ENCODE assay signal across 16 cellular contexts in the genomic region with DNA sequence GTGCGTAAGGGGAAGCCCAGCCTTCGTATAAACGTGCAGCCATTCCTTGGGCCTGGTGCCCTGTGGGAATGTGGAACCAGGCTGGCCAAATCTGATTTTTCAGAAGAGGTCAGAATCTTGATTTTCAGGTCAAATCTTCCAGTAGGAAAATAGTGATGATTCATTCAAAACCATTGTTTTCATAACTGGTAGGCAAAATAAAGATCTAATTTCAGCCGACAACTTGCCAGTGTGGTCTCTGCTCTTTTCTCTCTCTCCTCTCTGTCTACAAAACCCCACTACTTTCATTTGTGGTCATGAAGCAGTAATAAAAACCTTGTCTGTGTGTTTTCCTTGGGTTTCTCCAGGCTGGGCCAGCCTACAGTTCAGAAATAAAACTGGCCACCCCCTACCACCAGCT.
DNase-seq lines count a peak whose midpoint lies in the region; ATAC-seq and TF ChIP-seq lines count a peak whose summit lies in the region.
"Had no signal": no experiment of that assay in that cellular context is flagged by ENCODE, and none has a peak within 500 bp of the region (broad histone marks: within the 10 kb centered on the region; RNA-seq: fewer than 3 reads in every experiment).

No MANE protein-coding gene starts in this region.

- no peaks in the 10 kb centered on the region for H3K27me3 ChIP-seq in GM23338 (ENCODE audit: insufficient read depth)
- no peaks in the 10 kb centered on the region for H3K27me3 ChIP-seq in WERI-Rb-1 (ENCODE audit: insufficient read depth, low read depth, severe bottlenecking)
- no peaks in the 10 kb centered on the region for H3K27me3 ChIP-seq in osteoblast (ENCODE audit: insufficient read depth, low read length)
- H3K27me3 ChIP-seq: ascending aorta had no signal

- no peaks in the 10 kb centered on the region for H3K9me3 ChIP-seq in WERI-Rb-1 (ENCODE audit: severe bottlenecking)
- H3K9me3 ChIP-seq in osteoblast (ENCODE audit: low read depth, low read length): no peaks in the 10 kb centered on the region
- H3K9me3 ChIP-seq: ascending aorta had no signal

- H3K4me3 ChIP-seq in GM23338 (no peak overlapping the region), WERI-Rb-1 (ENCODE audit: low read depth, low read length) (0 out of 2 replicates have a peak overlapping the region, but pooled peaks have one; percentile 13), osteoblast (ENCODE audit: insufficient read depth, low read length) (peak overlapping the region; percentile 46)
- H3K4me3 ChIP-seq: ascending aorta, SK-N-MC had no signal

- in situ Hi-C loops in G401 (cut with HindIII; ENCODE audit: low sequenced_read_pairs): no loop called here

- H2AFZ ChIP-seq in GM23338: no peak overlapping the region
- no peak overlapping the region for H2AFZ ChIP-seq in osteoblast (ENCODE audit: low read length)

- no peaks in the 10 kb centered on the region for H3K36me3 ChIP-seq in GM23338 (ENCODE audit: insufficient read depth)
- H3K36me3 ChIP-seq in WERI-Rb-1: no peaks in the 10 kb centered on the region
- no peaks in the 10 kb centered on the region for H3K36me3 ChIP-seq in osteoblast (ENCODE audit: insufficient read depth, low read length)
- H3K36me3 ChIP-seq: ascending aorta had no signal

- no peaks in the 10 kb centered on the region for H3K9me2 ChIP-seq in GM23338 (ENCODE audit: insufficient read depth)

- H3K27me3 Mint-ChIP-seq in GM23338 (ENCODE audit: insufficient read depth, low read depth, poor library complexity): peaks cover 8% of the 10 kb centered on the region
- H3K27me3 Mint-ChIP-seq: activated CD4-positive, alpha-beta memory T cell treated with anti-CD3 and anti-CD28 coated beads, Interleukin-2, amount 10 ng/mL, durations not matched to agents 7 days and 5 days had no signal

- H3K9me3 Mint-ChIP-seq in GM23338: no peaks in the 10 kb centered on the region
- H3K9me3 Mint-ChIP-seq: activated CD4-positive, alpha-beta memory T cell treated with anti-CD3 and anti-CD28 coated beads, Interleukin-2, amount 10 ng/mL, durations not matched to agents 7 days and 5 days had no signal

- H3K4me1 ChIP-seq in GM23338 (ENCODE audit: insufficient read depth): no peaks in the 10 kb centered on the region
- peaks cover 15% of the 10 kb centered on the region for H3K4me1 ChIP-seq in osteoblast (ENCODE audit: insufficient read depth, low read length)
- H3K4me1 ChIP-seq: ascending aorta had no signal

- no peaks in the 10 kb centered on the region for H4K20me1 ChIP-seq in GM23338 (replicated peaks; ENCODE audit: insufficient read depth)
- H4K20me1 ChIP-seq in osteoblast (ENCODE audit: insufficient read depth, low read length): peaks cover 34% of the 10 kb centered on the region

- H3K27ac ChIP-seq in GM23338 (ENCODE audit: low read depth) (no peak overlapping the region), WERI-Rb-1 (peak overlapping the region; percentile 63; the same call in 1 of the 2 replicates), osteoblast (ENCODE audit: low read depth, low read length) (peak overlapping the region; percentile 35)
- H3K27ac ChIP-seq: ascending aorta, SK-N-MC had no signal

- H3K4me1 Mint-ChIP-seq in GM23338: peaks cover 12% of the 10 kb centered on the region
- H3K4me1 Mint-ChIP-seq: activated CD4-positive, alpha-beta memory T cell treated with anti-CD3 and anti-CD28 coated beads, Interleukin-2, amount 10 ng/mL, durations not matched to agents 7 days and 5 days had no signal

- H3K4me2 ChIP-seq in GM23338: no peak overlapping the region
- peak overlapping the region; percentile 82 for H3K4me2 ChIP-seq in osteoblast (ENCODE audit: insufficient read depth, low read length)

- no peak for ATAC-seq in GM23338
- no peak for ATAC-seq in GM18907 (IDR thresholded peaks at IDR 0.05; ENCODE audit: unreplicated experiment)
- no peak for ATAC-seq in HG03432 (IDR thresholded peaks at IDR 0.05; ENCODE audit: unreplicated experiment)

- H3K79me2 ChIP-seq in GM23338 (replicated peaks; ENCODE audit: insufficient read depth) (no peaks in the 10 kb centered on the region), osteoblast (ENCODE audit: insufficient read depth, low read length) (no peaks in the 10 kb centered on the region)

- TF ChIP-seq CTCF in GM23338 (conservative IDR thresholded peaks at IDR 0.05; ENCODE audit: low read depth in 2 of 2) (no peak), WERI-Rb-1 (IDR thresholded peaks at IDR 0.05; ENCODE audit: low read depth, low read length) (no peak), osteoblast (IDR thresholded peaks at IDR 0.05; ENCODE audit: extremely low read depth, low read depth, low read length) (no peak)

- DNase-seq in GM23338 (ENCODE audit: low spot score) (no peak), WERI-Rb-1 (no peak), fibroblast of peridontal ligament (ENCODE audit: extremely low read depth) (peak; percentile 90), osteoblast (ENCODE audit: insufficient read length, low spot score, missing footprints) (peak; percentile 94), cerebellar nuclear complex (lab: John Stamatoyannopoulos, UW) (no peak), G401 (ENCODE audit: low spot score) (no peak)
- DNase-seq: activated CD4-positive, alpha-beta memory T cell treated with anti-CD3 and anti-CD28 coated beads, Interleukin-2, amount 10 ng/mL, durations not matched to agents 7 days and 5 days; DMS153; effector CD8-positive, alpha-beta T cell; kidney; midbrain; stimulated activated CD4-positive, alpha-beta T cell treated with anti-CD3 and anti-CD28 coated beads, Interleukin-2, amount 100 ng/mL, for 24 hours had no signal

- H3K27ac Mint-ChIP-seq in GM23338: peak overlapping the region; percentile 89
- H3K27ac Mint-ChIP-seq: activated CD4-positive, alpha-beta memory T cell treated with anti-CD3 and anti-CD28 coated beads, Interleukin-2, amount 10 ng/mL, durations not matched to agents 7 days and 5 days had no signal

- no peak overlapping the region for H3K4me3 Mint-ChIP-seq in GM23338
- H3K4me3 Mint-ChIP-seq: activated CD4-positive, alpha-beta memory T cell treated with anti-CD3 and anti-CD28 coated beads, Interleukin-2, amount 10 ng/mL, durations not matched to agents 7 days and 5 days had no signal

- H3F3A ChIP-seq in GM23338 (replicated peaks; ENCODE audit: low read depth): no peaks in the 10 kb centered on the region

- H3K36me3 Mint-ChIP-seq in GM23338 (ENCODE audit: low read depth): no peaks in the 10 kb centered on the region; the same call in 2 of the 3 replicates

TF ChIP-seq in GM23338, 12 proteins besides CTCF, POLR2A, EP300 and RAD21:
- TF ChIP-seq POLR2AphosphoS5 (IDR thresholded peaks at IDR 0.05; ENCODE audit: low read depth) (no peak), CREB1 (CRISPR knock-in tag; IDR thresholded peaks at IDR 0.05; ENCODE audit: low read depth) (no peak), JUNB (IDR thresholded peaks at IDR 0.05; ENCODE audit: unreplicated experiment) (no peak), STAT1 (IDR thresholded peaks at IDR 0.05; ENCODE audit: unreplicated experiment) (no peak)
TF ChIP-seq in GM23338: peak in this region for 0.

Comparison
In these comparisons a context has a peak if more than half of its experiments do, and no peak if none do; other contexts are left out.
1. DNase-seq: peak in fibroblast of peridontal ligament (single experiment) and osteoblast (single experiment); none in GM23338 (single experiment), WERI-Rb-1 (single experiment), cerebellar nuclear complex (0 of 2) and G401 (single experiment).